Comparison of ENCODE assay signal across 25 cellular contexts in the genomic region with DNA sequence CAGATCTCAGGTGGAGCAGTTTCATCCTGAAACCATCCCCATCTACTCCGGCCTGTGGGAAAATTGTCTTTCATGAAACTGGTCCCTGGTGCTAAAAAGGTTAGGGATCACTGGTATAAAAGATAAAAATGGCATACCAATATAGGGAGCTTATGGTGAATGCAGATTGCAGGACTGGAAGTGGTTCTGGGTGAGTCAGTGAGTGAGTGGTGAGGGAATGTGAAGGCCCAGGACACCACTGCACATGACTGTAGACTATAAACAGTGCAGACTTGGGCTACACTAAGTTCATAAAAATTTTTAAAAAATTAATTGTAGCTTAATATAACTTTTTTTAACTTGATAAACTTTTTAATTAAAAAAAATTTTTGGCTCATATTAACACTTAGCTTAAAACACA.
"Had no signal": no experiment of that assay in that cellular context is flagged by ENCODE, and none has a peak within 500 bp of the region (broad histone marks: within the 10 kb centered on the region; RNA-seq: fewer than 3 reads in every experiment).

No MANE protein-coding gene starts in this region.

- H3K36me3 ChIP-seq: adrenal gland, esophagus squamous epithelium, heart right ventricle, left ventricle myocardium inferior, tibial nerve had no signal

- H3K4me1 ChIP-seq: esophagus squamous epithelium, spleen had no signal

- DNase-seq: activated CD4-positive, alpha-beta memory T cell treated with anti-CD3 and anti-CD28 coated beads for 36 hours; activated CD4-positive, alpha-beta T cell treated with anti-CD3 and anti-CD28 coated beads for 4 hours; activated CD8-positive, alpha-beta memory T cell treated with anti-CD3 and anti-CD28 coated beads, Interleukin-2, amount 50 U/mL, for 4 hours; activated effector memory CD4-positive, alpha-beta T cell treated with anti-CD3 and anti-CD28 coated beads, Interleukin-2, amount 50 U/mL, for 16 hours; activated naive CD4-positive, alpha-beta T cell treated with anti-CD3 and anti-CD28 coated beads for 36 hours; activated naive CD8-positive, alpha-beta T cell treated with anti-CD3 and anti-CD28 coated beads for 36 hours; activated T-cell treated with anti-CD3 and anti-CD28 coated beads, Interleukin-2, amount 50 U/mL, for 1 hour; adrenal gland; central memory CD4-positive, alpha-beta T cell; esophagus squamous epithelium; heart right ventricle; left ventricle myocardium inferior; posterior cingulate gyrus; right cardiac atrium; spleen; stimulated activated naive CD4-positive, alpha-beta T cell; T-helper 9 cell had no signal

- H3K27me3 Mint-ChIP-seq: activated CD4-positive, alpha-beta memory T cell treated with anti-CD3 and anti-CD28 coated beads for 36 hours; activated naive CD8-positive, alpha-beta T cell treated with anti-CD3 and anti-CD28 coated beads for 36 hours; dendritic cell treated with granulocyte-macrophage colony-stimulating factor and Interleukin-4, amounts not matched to agents 40 ng/mL and 50 ng/mL, for 4 days had no signal

- H3K36me3 Mint-ChIP-seq: activated CD4-positive, alpha-beta memory T cell treated with anti-CD3 and anti-CD28 coated beads for 36 hours; activated naive CD8-positive, alpha-beta T cell treated with anti-CD3 and anti-CD28 coated beads for 36 hours had no signal

- H3K27ac Mint-ChIP-seq: activated CD4-positive, alpha-beta memory T cell treated with anti-CD3 and anti-CD28 coated beads for 36 hours; activated naive CD4-positive, alpha-beta T cell treated with anti-CD3 and anti-CD28 coated beads for 36 hours; activated naive CD8-positive, alpha-beta T cell treated with anti-CD3 and anti-CD28 coated beads for 36 hours; activated T-helper 1 cell treated with anti-CD3 and anti-CD28 coated beads, Interleukin-12 subunit alpha, Interleukin-12 subunit beta, Interleukin-2, Interleukin-4 antibody, amounts not matched to agents 30 ng/mL and 10 ng/mL and 1 ng/mL, durations not matched to agents 14 hours and 24 hours and 36 hours; dendritic cell treated with granulocyte-macrophage colony-stimulating factor and Interleukin-4, amounts not matched to agents 40 ng/mL and 50 ng/mL, for 4 days; nephron; T-helper 1 cell treated with Interleukin-12 subunit alpha and Interleukin-12 subunit beta and Interleukin-4 antibody, amounts not matched to agents 30 μg/mL and 1 μg/mL, for 36 hours had no signal

- H3K9me3 ChIP-seq: adrenal gland, esophagus squamous epithelium, heart right ventricle, left ventricle myocardium inferior, spleen, tibial nerve had no signal

- H3K4me3 ChIP-seq: adrenal gland, esophagus squamous epithelium, heart right ventricle, left ventricle myocardium inferior, lung, spleen, tibial nerve had no signal

- H3K9me3 Mint-ChIP-seq: activated CD4-positive, alpha-beta memory T cell treated with anti-CD3 and anti-CD28 coated beads for 36 hours; activated naive CD4-positive, alpha-beta T cell treated with anti-CD3 and anti-CD28 coated beads for 36 hours; activated naive CD8-positive, alpha-beta T cell treated with anti-CD3 and anti-CD28 coated beads for 36 hours; activated T-helper 1 cell treated with anti-CD3 and anti-CD28 coated beads, Interleukin-12 subunit alpha, Interleukin-12 subunit beta, Interleukin-2, Interleukin-4 antibody, amounts not matched to agents 30 ng/mL and 10 ng/mL and 1 ng/mL, durations not matched to agents 14 hours and 24 hours and 36 hours; dendritic cell treated with granulocyte-macrophage colony-stimulating factor and Interleukin-4, amounts not matched to agents 40 ng/mL and 50 ng/mL, for 4 days; nephron; T-helper 1 cell treated with Interleukin-12 subunit alpha and Interleukin-12 subunit beta and Interleukin-4 antibody, amounts not matched to agents 30 μg/mL and 1 μg/mL, for 36 hours had no signal

- H3K4me1 Mint-ChIP-seq: activated naive CD8-positive, alpha-beta T cell treated with anti-CD3 and anti-CD28 coated beads for 36 hours; nephron had no signal

- H3K4me3 Mint-ChIP-seq: activated CD4-positive, alpha-beta memory T cell treated with anti-CD3 and anti-CD28 coated beads for 36 hours; activated naive CD4-positive, alpha-beta T cell treated with anti-CD3 and anti-CD28 coated beads for 36 hours; activated naive CD8-positive, alpha-beta T cell treated with anti-CD3 and anti-CD28 coated beads for 36 hours; activated T-helper 1 cell treated with anti-CD3 and anti-CD28 coated beads, Interleukin-12 subunit alpha, Interleukin-12 subunit beta, Interleukin-2, Interleukin-4 antibody, amounts not matched to agents 30 ng/mL and 10 ng/mL and 1 ng/mL, durations not matched to agents 14 hours and 24 hours and 36 hours; dendritic cell treated with granulocyte-macrophage colony-stimulating factor and Interleukin-4, amounts not matched to agents 40 ng/mL and 50 ng/mL, for 4 days; nephron; T-helper 1 cell treated with Interleukin-12 subunit alpha and Interleukin-12 subunit beta and Interleukin-4 antibody, amounts not matched to agents 30 μg/mL and 1 μg/mL, for 36 hours had no signal

- H3K27me3 ChIP-seq: adrenal gland, esophagus squamous epithelium, heart right ventricle, spleen, tibial nerve had no signal

- ATAC-seq: heart right ventricle, right cardiac atrium had no signal

- H3K27ac ChIP-seq: adrenal gland, epithelial cell of prostate, esophagus squamous epithelium, heart right ventricle, left ventricle myocardium inferior, spleen, tibial nerve, VCaP had no signal
